Comparison of ENCODE assay signal across 14 cellular contexts in genomic region chr7:118186491-118186890, GRCh38. TPM values are rescaled to one million over a fixed set of nuclear protein-coding genes. Genes with fewer than 3 reads are reported as not detected.
DNase-seq lines count a peak whose midpoint lies in the region; ATAC-seq and TF ChIP-seq lines count a peak whose summit lies in the region.
"Had no signal": no experiment of that assay in that cellular context is flagged by ENCODE, and none has a peak within 500 bp of the region (broad histone marks: within the 10 kb centered on the region; RNA-seq: fewer than 3 reads in every experiment).

No MANE protein-coding gene starts in this region.

- H3K9me3 ChIP-seq in SK-N-MC (ENCODE audit: low read depth, low read length), result no peaks in the 10 kb centered on the region; the same call in 1 of the 2 replicates
- no peaks in the 10 kb centered on the region for H3K9me3 ChIP-seq in hepatocyte (ENCODE audit: low read depth)
- H3K9me3 ChIP-seq in vagina, result no peaks in the 10 kb centered on the region

- peak overlapping the region; percentile 99 for H3K4me3 Mint-ChIP-seq in stimulated activated naive CD8-positive, alpha-beta T cell treated with anti-CD3 and anti-CD28 coated beads, Interleukin-15, Interleukin-2, amounts not matched to agents 100 ng/mL and 50 ng/mL, for 24 hours

- ATAC-seq in stimulated activated naive CD8-positive, alpha-beta T cell treated with anti-CD3 and anti-CD28 coated beads, Interleukin-15, Interleukin-2, amounts not matched to agents 100 U/mL and 50 U/mL, for 24 hours, result no peak
- no peak for ATAC-seq in HG02884 (IDR thresholded peaks at IDR 0.05; ENCODE audit: unreplicated experiment)
- no peak for ATAC-seq in HG02571 (IDR thresholded peaks at IDR 0.05; ENCODE audit: unreplicated experiment)

- peak overlapping the region; percentile 97 for H3K9ac ChIP-seq in SK-N-MC (ENCODE audit: insufficient read length)

- H2AFZ ChIP-seq in hepatocyte, result no peak overlapping the region

- peak overlapping the region; percentile 58 for H3K27ac Mint-ChIP-seq in stimulated activated naive CD8-positive, alpha-beta T cell treated with anti-CD3 and anti-CD28 coated beads, Interleukin-15, Interleukin-2, amounts not matched to agents 100 ng/mL and 50 ng/mL, for 24 hours

- peak overlapping the region; percentile 85 for H3K4me3 ChIP-seq in SK-N-MC
- no peak overlapping the region for H3K4me3 ChIP-seq in hepatocyte
- H3K4me3 ChIP-seq in vagina, result no peak overlapping the region

- H3K27me3 Mint-ChIP-seq in stimulated activated naive CD8-positive, alpha-beta T cell treated with anti-CD3 and anti-CD28 coated beads, Interleukin-15, Interleukin-2, amounts not matched to agents 100 ng/mL and 50 ng/mL, for 24 hours, result no peaks in the 10 kb centered on the region

- H3K27ac ChIP-seq in SK-N-MC (peak overlapping the region; percentile 88), hepatocyte (no peak overlapping the region), vagina (no peak overlapping the region)
- H3K27ac ChIP-seq: HL-60, WERI-Rb-1 had no signal

- no peaks in the 10 kb centered on the region for H3K27me3 ChIP-seq in hepatocyte
- H3K27me3 ChIP-seq in vagina, result no peaks in the 10 kb centered on the region

- intact Hi-C loops in vagina (cut with DNase I), result no loop called here

- H3K4me1 Mint-ChIP-seq in stimulated activated naive CD8-positive, alpha-beta T cell treated with anti-CD3 and anti-CD28 coated beads, Interleukin-15, Interleukin-2, amounts not matched to agents 100 ng/mL and 50 ng/mL, for 24 hours (ENCODE audit: low read depth), result peaks cover 50% of the 10 kb centered on the region

- no peaks in the 10 kb centered on the region for H3K9me2 ChIP-seq in hepatocyte (replicated peaks; ENCODE audit: insufficient read depth)

- peak overlapping the region; percentile 77 for H3K4me2 ChIP-seq in hepatocyte

- no peaks in the 10 kb centered on the region for H3K9me3 Mint-ChIP-seq in stimulated activated naive CD8-positive, alpha-beta T cell treated with anti-CD3 and anti-CD28 coated beads, Interleukin-15, Interleukin-2, amounts not matched to agents 100 ng/mL and 50 ng/mL, for 24 hours

- TF ChIP-seq POLR2A in vagina (IDR thresholded peaks at IDR 0.05), result no peak

- no peak for DNase-seq in stimulated activated naive CD8-positive, alpha-beta T cell treated with anti-CD3 and anti-CD28 coated beads, Interleukin-15, Interleukin-2, amounts not matched to agents 100 U/mL and 50 U/mL, for 24 hours
- DNase-seq in SK-N-MC (ENCODE audit: low read depth, low spot score) (no peak), hepatocyte (ENCODE audit: low spot score) (no peak), HT-29 (ENCODE audit: low spot score) (no peak), vagina (ENCODE audit: extremely low spot score in 2 of 2) (no peak)
- DNase-seq: amniotic stem cell; COR-L47; NCI-H187; stimulated activated CD4-positive, alpha-beta T cell treated with anti-CD3 and anti-CD28 coated beads, Interleukin-12 subunit alpha, Interleukin-12 subunit beta, amount 100 ng/mL, for 4 hours; WERI-Rb-1 had no signal

- H3K4me1 ChIP-seq in hepatocyte (ENCODE audit: insufficient read depth), result peaks cover 12% of the 10 kb centered on the region
- H3K4me1 ChIP-seq in vagina, result peaks cover 38% of the 10 kb centered on the region

- peaks cover 37% of the 10 kb centered on the region for H3K79me2 ChIP-seq in hepatocyte

- no peaks in the 10 kb centered on the region for H4K20me1 ChIP-seq in hepatocyte (ENCODE audit: insufficient read depth, poor library complexity, severe bottlenecking)

- H3K36me3 Mint-ChIP-seq in stimulated activated naive CD8-positive, alpha-beta T cell treated with anti-CD3 and anti-CD28 coated beads, Interleukin-15, Interleukin-2, amounts not matched to agents 100 ng/mL and 50 ng/mL, for 24 hours (ENCODE audit: low read depth), result peaks cover 61% of the 10 kb centered on the region

- TF ChIP-seq CTCF in hepatocyte (IDR thresholded peaks at IDR 0.05; ENCODE audit: poor library complexity) (no peak), vagina (IDR thresholded peaks at IDR 0.05) (no peak)

- H3K36me3 ChIP-seq in SK-N-MC (ENCODE audit: insufficient read depth, low read length), result peaks cover 58% of the 10 kb centered on the region
- H3K36me3 ChIP-seq in hepatocyte (replicated peaks; ENCODE audit: insufficient read depth, low read depth), result no peaks in the 10 kb centered on the region
- H3K36me3 ChIP-seq in vagina, result peaks cover 0 to 32% of the 10 kb centered on the region in 2 donors

RNA-seq across cellular contexts. Expression of gene LSM8, which starts 2.5 kb away (rescaled TPM):
- 39.1 and 43.9 TPM in 2 replicates for total RNA-seq in hepatocyte
- polyA plus RNA-seq in hepatocyte, result 34.4 and 44.4 TPM in 2 replicates
- total RNA-seq in HT-29 (2014; rRNA removed; shearing (Covaris generic)), result 89.8 and 108 TPM in 2 replicates
- 25.0 TPM for total RNA-seq in vagina

RNA-seq across cellular contexts. Expression of gene ANKRD7, which starts 38.0 kb away (rescaled TPM):
- total RNA-seq in hepatocyte (0.10 TPM in 1 of 2 replicates, not detected in the other), vagina (1.5 TPM)
- 0.34 TPM in 1 of 2 replicates, not detected in the other for polyA plus RNA-seq in hepatocyte
- not detected in 2 replicates for total RNA-seq in HT-29 (2014; rRNA removed; shearing (Covaris generic))
